Comparison of ENCODE assay signal across 30 cellular contexts in genomic region chr16:7998789-7999453, GRCh38.
"Had no signal": no experiment of that assay in that cellular context is flagged by ENCODE, and none has a peak within 500 bp of the region (broad histone marks: within the 10 kb centered on the region; RNA-seq: fewer than 3 reads in every experiment).

No MANE protein-coding gene starts in this region.

- H3K27me3 ChIP-seq: ascending aorta, cardiac muscle cell, colonic mucosa, foreskin keratinocyte, gastrocnemius medialis, heart left ventricle had no signal

- ATAC-seq: activated naive CD4-positive, alpha-beta T cell treated with anti-CD3 and anti-CD28 coated beads, Interleukin-2, amount 50 U/mL, for 72 hours; activated T-cell treated with anti-CD3 and anti-CD28 coated beads, Interleukin-2, amount 50 U/mL, for 72 hours; esophagus mucosa; foreskin keratinocyte; gastrocnemius medialis; heart left ventricle; T-helper 17 cell; WTC11 had no signal

- H3K4me1 ChIP-seq: ascending aorta, breast epithelium, colonic mucosa, foreskin keratinocyte, gastrocnemius medialis, heart left ventricle had no signal

- DNase-seq: activated CD4-positive, alpha-beta memory T cell treated with anti-CD3 and anti-CD28 coated beads, Interleukin-2, amount 10 ng/mL, durations not matched to agents 7 days and 5 days; activated CD4-positive, alpha-beta T cell treated with anti-CD3 and anti-CD28 coated beads for 1 hour; activated CD4-positive, alpha-beta T cell treated with anti-CD3 and anti-CD28 coated beads for 4 hours; activated CD4-positive, alpha-beta T cell treated with anti-CD3 and anti-CD28 coated beads, Interleukin-2, amount 10 ng/mL, durations not matched to agents 7 days and 5 days; activated CD4-positive, alpha-beta T cell treated with anti-CD3 and anti-CD28 coated beads, Interleukin-2, amount 50 U/mL, for 4 hours; activated CD8-positive, alpha-beta memory T cell treated with anti-CD3 and anti-CD28 coated beads, Interleukin-2, amount 50 U/mL, for 48 hours; activated gamma-delta T cell; activated naive CD4-positive, alpha-beta T cell; activated naive CD4-positive, alpha-beta T cell treated with anti-CD3 and anti-CD28 coated beads, Interleukin-2, amount 10 ng/mL, durations not matched to agents 7 days and 5 days; activated naive CD8-positive, alpha-beta T cell treated with anti-CD3 and anti-CD28 coated beads, Interleukin-2, amount 10 ng/mL, durations not matched to agents 7 days and 5 days; activated T-cell treated with anti-CD3 and anti-CD28 coated beads for 4 hours; activated T-cell treated with anti-CD3 and anti-CD28 coated beads, Interleukin-2, amount 50 U/mL, for 24 hours; activated T-cell treated with anti-CD3 and anti-CD28 coated beads, Interleukin-2, amount 50 U/mL, for 72 hours; central memory CD4-positive, alpha-beta T cell; cerebellar nuclear complex; colonic mucosa; dorsolateral prefrontal cortex; effector memory CD4-positive, alpha-beta T cell; endodermal cell; foreskin keratinocyte; gastrocnemius medialis; glutamatergic neuron; heart left ventricle; T-helper 17 cell had no signal

- H3K36me3 ChIP-seq: ascending aorta, breast epithelium, cardiac muscle cell, colonic mucosa, gastrocnemius medialis, heart left ventricle had no signal

- H3K4me3 ChIP-seq: ascending aorta, breast epithelium, cardiac muscle cell, colonic mucosa, dorsolateral prefrontal cortex, gastrocnemius medialis, heart left ventricle had no signal

- H3K9me3 ChIP-seq: ascending aorta, breast epithelium, colonic mucosa, gastrocnemius medialis had no signal

- H3K27ac ChIP-seq: ascending aorta, breast epithelium, cardiac muscle cell, colonic mucosa, dorsolateral prefrontal cortex, foreskin keratinocyte, gastrocnemius medialis, heart left ventricle had no signal
